ENCODE assay signal across 25 cellular contexts in the genomic region with DNA sequence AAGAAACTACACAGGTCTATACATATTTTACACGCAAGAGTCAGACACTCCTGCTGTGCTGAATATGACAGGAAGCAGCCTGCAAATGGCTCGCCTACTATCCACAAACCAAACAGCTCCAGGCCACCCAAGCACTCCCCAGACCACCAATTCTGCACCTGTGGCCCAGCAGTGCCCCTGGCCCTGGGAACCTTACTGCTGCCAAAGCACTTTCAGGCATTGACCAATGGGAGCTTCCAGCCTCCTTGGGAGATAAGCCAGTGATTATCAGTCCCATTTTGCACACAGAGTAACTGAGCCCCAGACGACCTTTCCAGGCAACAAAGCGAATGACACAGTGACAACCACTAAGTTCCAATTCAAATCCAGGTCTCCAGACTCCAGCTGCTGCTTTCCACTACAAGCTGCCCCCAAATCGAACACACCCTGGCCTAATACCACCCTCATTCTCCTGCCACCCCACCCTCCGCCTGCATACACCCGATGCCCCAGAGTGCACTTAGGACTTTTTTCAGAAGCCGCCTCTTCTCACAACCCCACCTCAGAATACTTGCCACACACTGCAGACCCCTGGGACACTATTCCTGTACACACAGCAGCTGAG.
A peak's percentile ranks its signal among the peaks of the same experiment; 100 is the strongest.
DNase-seq lines count a peak whose midpoint lies in the region; ATAC-seq and TF ChIP-seq lines count a peak whose summit lies in the region.
"Had no signal": no experiment of that assay in that cellular context is flagged by ENCODE, and none has a peak within 500 bp of the region (broad histone marks: within the 10 kb centered on the region; RNA-seq: fewer than 3 reads in every experiment).

No MANE protein-coding gene starts in this region.

- CTCF ChIA-PET in Caco-2 (lab: Charles Lee): interaction anchor here (1.4 kb wide), 1 partner anchor 64 kb away, joined by 5 read pairs; no protein-coding TSS in a partner anchor

- intact Hi-C loops in Caco-2 (cut with micrococcal nuclease; ENCODE audit: unreplicated experiment): loop anchor here (5.0 kb wide), 1 partner anchor 62 kb away; no protein-coding TSS in a partner anchor

- H3K36me3 Mint-ChIP-seq in Caco-2 (ENCODE audit: insufficient read depth, unreplicated experiment): no peaks in the 10 kb centered on the region
- H3K36me3 Mint-ChIP-seq in nephron progenitor cell (ENCODE audit: low read depth): no peaks in the 10 kb centered on the region
- H3K36me3 Mint-ChIP-seq: activated naive CD4-positive, alpha-beta T cell treated with anti-CD3 and anti-CD28 coated beads, Interleukin-2, amount 50 U/mL, for 72 hours; naive thymus-derived CD4-positive, alpha-beta T cell; stimulated activated memory B cell treated with anti-CD40 and anti-IgM and Interleukin-4, amounts not matched to agents 10 μg/mL and 1 μg/mL and 100 μg/mL, for 72 hours had no signal

- no TSS peak for BruUV-seq in Caco-2 (replicated peaks; lab: Mats Ljungman, UMichigan)

- peak overlapping the region; percentile 69 for H3K4me3 Mint-ChIP-seq in Caco-2 (ENCODE audit: unreplicated experiment)
- H3K4me3 Mint-ChIP-seq in nephron progenitor cell: peak overlapping the region; percentile 84
- H3K4me3 Mint-ChIP-seq: T-helper 1 cell treated with Interleukin-12 subunit alpha and Interleukin-12 subunit beta and Interleukin-4 antibody, amounts not matched to agents 30 μg/mL and 1 μg/mL, for 36 hours had no signal

- POLR2A ChIA-PET in Caco-2 (lab: Charles Lee): no interaction called here

- H3K4me1 Mint-ChIP-seq in Caco-2 (ENCODE audit: low read depth, unreplicated experiment): no peaks in the 10 kb centered on the region
- peaks cover 23% of the 10 kb centered on the region for H3K4me1 Mint-ChIP-seq in nephron progenitor cell

- H3K27ac ChIP-seq in coronary artery: no peak overlapping the region
- H3K27ac ChIP-seq: esophagus squamous epithelium, parathyroid adenoma, spleen had no signal

- H3K27ac Mint-ChIP-seq in Caco-2 (ENCODE audit: unreplicated experiment) (no peak overlapping the region), nephron progenitor cell (no peak overlapping the region)
- H3K27ac Mint-ChIP-seq: activated naive CD4-positive, alpha-beta T cell treated with anti-CD3 and anti-CD28 coated beads, Interleukin-2, amount 50 U/mL, for 72 hours; naive thymus-derived CD4-positive, alpha-beta T cell; stimulated activated memory B cell treated with anti-CD40 and anti-IgM and Interleukin-4, amounts not matched to agents 10 μg/mL and 1 μg/mL and 100 μg/mL, for 72 hours; T-helper 1 cell treated with Interleukin-12 subunit alpha and Interleukin-12 subunit beta and Interleukin-4 antibody, amounts not matched to agents 30 μg/mL and 1 μg/mL, for 36 hours had no signal

- ATAC-seq in left lobe of liver: no peak
- no peak for ATAC-seq in GM21737 (IDR thresholded peaks at IDR 0.05; ENCODE audit: unreplicated experiment)
- no peak for ATAC-seq in HG02798 (IDR thresholded peaks at IDR 0.05; ENCODE audit: poor library complexity, unreplicated experiment)
- ATAC-seq: activated naive CD4-positive, alpha-beta T cell treated with anti-CD3 and anti-CD28 coated beads, Interleukin-2, amount 50 U/mL, for 72 hours; left ventricle myocardium superior; naive thymus-derived CD4-positive, alpha-beta T cell; stimulated activated memory B cell treated with anti-CD40 and anti-IgM and Interleukin-4, amounts not matched to agents 10 μg/mL and 1 μg/mL and 100 μg/mL, for 72 hours had no signal

- H3K9me3 ChIP-seq in Caco-2: no peaks in the 10 kb centered on the region
- H3K9me3 ChIP-seq: esophagus squamous epithelium, spleen had no signal

- TF ChIP-seq CTCF in Caco-2 (IDR thresholded peaks at IDR 0.05; ENCODE audit: insufficient read depth in 1 of 2, low read depth in 1 of 2, low read length in 1 of 2, severe bottlenecking in 1 of 2, unreplicated experiment in 1 of 2): no peak
- TF ChIP-seq CTCF in coronary artery (IDR thresholded peaks at IDR 0.05): no peak
- TF ChIP-seq CTCF in nephron progenitor cell (IDR thresholded peaks at IDR 0.05): no peak

- H3K4me1 ChIP-seq in Caco-2: no peaks in the 10 kb centered on the region

- peaks cover 13% of the 10 kb centered on the region for H3K27me3 ChIP-seq in Caco-2 (replicated peaks; ENCODE audit: control insufficient read depth, insufficient read depth, low read length)

- no peak overlapping the region for H3K4me3 ChIP-seq in Caco-2 (ENCODE audit: low read depth, low read length)
- H3K4me3 ChIP-seq in coronary artery: no peak overlapping the region

- DNase-seq in Caco-2 (no peak), NCI-H69 (lab: John Stamatoyannopoulos, UW) (peak; percentile 75), coronary artery (ENCODE audit: low spot score) (peak; percentile 55), nephron progenitor cell (no peak), left lobe of liver (ENCODE audit: low spot score) (no peak), D341Med (ENCODE audit: low spot score) (no peak)
- DNase-seq: activated CD4-positive, alpha-beta T cell treated with anti-CD3 and anti-CD28 coated beads for 1 hour; activated T-cell treated with anti-CD3 and anti-CD28 coated beads for 4 hours; C1 segment of cervical spinal cord; esophagus squamous epithelium; foreskin melanocyte; hypothalamus; left ventricle myocardium superior; naive thymus-derived CD4-positive, alpha-beta T cell; NCI-H1048; NCI-H187 treated with DMSO at 0.1 percent for 48 hours; NCI-H524 treated with DMSO at 0.1 percent for 48 hours; spleen; stimulated activated CD4-positive, alpha-beta T cell treated with anti-CD3 and anti-CD28 coated beads, Interleukin-4, amount 100 ng/mL, for 1 hour had no signal

- H3K36me3 ChIP-seq in Caco-2 (ENCODE audit: control insufficient read depth, insufficient read depth, low read length): no peaks in the 10 kb centered on the region
- H3K36me3 ChIP-seq: esophagus squamous epithelium, spleen had no signal

- H3K27me3 Mint-ChIP-seq in Caco-2 (ENCODE audit: insufficient read depth, unreplicated experiment) (peaks cover 22% of the 10 kb centered on the region), nephron progenitor cell (ENCODE audit: low read depth, poor library complexity) (peaks cover 38% of the 10 kb centered on the region)

- H3K9me3 Mint-ChIP-seq in Caco-2 (ENCODE audit: unreplicated experiment) (no peaks in the 10 kb centered on the region), nephron progenitor cell (no peaks in the 10 kb centered on the region)
- H3K9me3 Mint-ChIP-seq: activated naive CD4-positive, alpha-beta T cell treated with anti-CD3 and anti-CD28 coated beads, Interleukin-2, amount 50 U/mL, for 72 hours; stimulated activated memory B cell treated with anti-CD40 and anti-IgM and Interleukin-4, amounts not matched to agents 10 μg/mL and 1 μg/mL and 100 μg/mL, for 72 hours; T-helper 1 cell treated with Interleukin-12 subunit alpha and Interleukin-12 subunit beta and Interleukin-4 antibody, amounts not matched to agents 30 μg/mL and 1 μg/mL, for 36 hours had no signal

Comparison
In these comparisons a context has a peak if more than half of its experiments do, and no peak if none do; other contexts are left out.
1. DNase-seq: peak in NCI-H69 (single experiment) and coronary artery (single experiment); none in Caco-2 (0 of 2), nephron progenitor cell (single experiment), left lobe of liver (single experiment) and D341Med (single experiment).